2 cellular contexts compared by ENCODE assay signal in the genomic region with DNA sequence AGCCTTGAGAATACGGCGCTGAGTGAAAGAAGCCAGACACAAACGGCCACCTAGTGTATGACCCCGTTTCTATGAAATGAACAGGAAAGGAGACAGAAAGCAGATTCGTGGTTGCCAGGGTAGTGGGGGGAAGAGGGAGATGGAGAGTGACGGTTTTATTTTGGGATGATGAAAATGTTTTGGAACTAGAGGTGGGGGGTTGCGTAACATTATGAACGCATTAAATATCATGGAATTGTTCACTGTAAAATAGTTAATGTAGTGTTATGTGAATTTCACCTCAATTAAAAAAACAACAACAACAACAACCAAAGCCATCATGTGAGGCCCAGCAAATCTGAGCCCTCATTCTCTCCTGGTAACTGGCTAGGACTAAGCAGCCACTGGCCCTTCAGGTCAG.
A peak's percentile ranks its signal among the peaks of the same experiment; 100 is the strongest.
TF ChIP-seq lines count a peak whose summit lies in the region.

No MANE protein-coding gene starts in this region.

TF ChIP-seq in HepG2, 621 proteins besides CTCF, POLR2A, EP300 and RAD21:
- TF ChIP-seq ZNF160 (CRISPR knock-in tag; IDR thresholded peaks at IDR 0.05) (no peak), CEBPB (IDR thresholded peaks at IDR 0.05; ENCODE audit: borderline replicate concordance, low read depth, low read length) (peak; percentile 72), SIX1 (CRISPR knock-in tag; IDR thresholded peaks at IDR 0.05; ENCODE audit: borderline replicate concordance) (no peak), IRX3 (CRISPR knock-in tag; IDR thresholded peaks at IDR 0.05; ENCODE audit: borderline replicate concordance, low read depth) (no peak), MEIS1 (CRISPR knock-in tag; IDR thresholded peaks at IDR 0.05; ENCODE audit: borderline replicate concordance) (no peak), ZNF432 (CRISPR knock-in tag; IDR thresholded peaks at IDR 0.05; ENCODE audit: borderline replicate concordance) (no peak)
- TF ChIP-seq, protein P1, sequence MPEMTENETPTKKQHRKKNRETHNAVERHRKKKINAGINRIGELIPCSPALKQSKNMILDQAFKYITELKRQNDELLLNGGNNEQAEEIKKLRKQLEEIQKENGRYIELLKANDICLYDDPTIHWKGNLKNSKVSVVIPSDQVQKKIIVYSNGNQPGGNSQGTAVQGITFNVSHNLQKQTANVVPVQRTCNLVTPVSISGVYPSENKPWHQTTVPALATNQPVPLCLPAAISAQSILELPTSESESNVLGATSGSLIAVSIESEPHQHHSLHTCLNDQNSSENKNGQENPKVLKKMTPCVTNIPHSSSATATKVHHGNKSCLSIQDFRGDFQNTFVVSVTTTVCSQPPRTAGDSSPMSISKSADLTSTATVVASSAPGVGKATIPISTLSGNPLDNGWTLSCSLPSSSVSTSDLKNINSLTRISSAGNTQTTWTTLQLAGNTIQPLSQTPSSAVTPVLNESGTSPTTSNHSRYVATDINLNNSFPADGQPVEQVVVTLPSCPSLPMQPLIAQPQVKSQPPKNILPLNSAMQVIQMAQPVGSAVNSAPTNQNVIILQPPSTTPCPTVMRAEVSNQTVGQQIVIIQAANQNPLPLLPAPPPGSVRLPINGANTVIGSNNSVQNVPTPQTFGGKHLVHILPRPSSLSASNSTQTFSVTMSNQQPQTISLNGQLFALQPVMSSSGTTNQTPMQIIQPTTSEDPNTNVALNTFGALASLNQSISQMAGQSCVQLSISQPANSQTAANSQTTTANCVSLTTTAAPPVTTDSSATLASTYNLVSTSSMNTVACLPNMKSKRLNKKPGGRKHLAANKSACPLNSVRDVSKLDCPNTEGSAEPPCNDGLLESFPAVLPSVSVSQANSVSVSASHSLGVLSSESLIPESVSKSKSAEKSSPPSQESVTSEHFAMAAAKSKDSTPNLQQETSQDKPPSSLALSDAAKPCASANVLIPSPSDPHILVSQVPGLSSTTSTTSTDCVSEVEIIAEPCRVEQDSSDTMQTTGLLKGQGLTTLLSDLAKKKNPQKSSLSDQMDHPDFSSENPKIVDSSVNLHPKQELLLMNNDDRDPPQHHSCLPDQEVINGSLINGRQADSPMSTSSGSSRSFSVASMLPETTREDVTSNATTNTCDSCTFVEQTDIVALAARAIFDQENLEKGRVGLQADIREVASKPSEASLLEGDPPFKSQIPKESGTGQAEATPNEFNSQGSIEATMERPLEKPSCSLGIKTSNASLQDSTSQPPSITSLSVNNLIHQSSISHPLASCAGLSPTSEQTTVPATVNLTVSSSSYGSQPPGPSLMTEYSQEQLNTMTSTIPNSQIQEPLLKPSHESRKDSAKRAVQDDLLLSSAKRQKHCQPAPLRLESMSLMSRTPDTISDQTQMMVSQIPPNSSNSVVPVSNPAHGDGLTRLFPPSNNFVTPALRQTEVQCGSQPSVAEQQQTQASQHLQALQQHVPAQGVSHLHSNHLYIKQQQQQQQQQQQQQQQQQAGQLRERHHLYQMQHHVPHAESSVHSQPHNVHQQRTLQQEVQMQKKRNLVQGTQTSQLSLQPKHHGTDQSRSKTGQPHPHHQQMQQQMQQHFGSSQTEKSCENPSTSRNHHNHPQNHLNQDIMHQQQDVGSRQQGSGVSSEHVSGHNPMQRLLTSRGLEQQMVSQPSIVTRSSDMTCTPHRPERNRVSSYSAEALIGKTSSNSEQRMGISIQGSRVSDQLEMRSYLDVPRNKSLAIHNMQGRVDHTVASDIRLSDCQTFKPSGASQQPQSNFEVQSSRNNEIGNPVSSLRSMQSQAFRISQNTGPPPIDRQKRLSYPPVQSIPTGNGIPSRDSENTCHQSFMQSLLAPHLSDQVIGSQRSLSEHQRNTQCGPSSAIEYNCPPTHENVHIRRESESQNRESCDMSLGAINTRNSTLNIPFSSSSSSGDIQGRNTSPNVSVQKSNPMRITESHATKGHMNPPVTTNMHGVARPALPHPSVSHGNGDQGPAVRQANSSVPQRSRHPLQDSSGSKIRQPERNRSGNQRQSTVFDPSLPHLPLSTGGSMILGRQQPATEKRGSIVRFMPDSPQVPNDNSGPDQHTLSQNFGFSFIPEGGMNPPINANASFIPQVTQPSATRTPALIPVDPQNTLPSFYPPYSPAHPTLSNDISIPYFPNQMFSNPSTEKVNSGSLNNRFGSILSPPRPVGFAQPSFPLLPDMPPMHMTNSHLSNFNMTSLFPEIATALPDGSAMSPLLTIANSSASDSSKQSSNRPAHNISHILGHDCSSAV (CRISPR knock-in tag; IDR thresholded peaks at IDR 0.05; ENCODE audit: borderline replicate concordance) = no peak
TF ChIP-seq in HepG2: peak in this region for 1.

TF ChIP-seq in H1, 55 proteins besides CTCF, POLR2A, EP300 and RAD21:
- TF ChIP-seq CEBPB (IDR thresholded peaks at IDR 0.05; ENCODE audit: low read depth, low read length) (peak; percentile 48; the same call in 1 of the 2 replicates), KDM4A (IDR thresholded peaks at IDR 0.05; ENCODE audit: low read depth, low read length, severe bottlenecking) (no peak), CBX8 (IDR thresholded peaks at IDR 0.05; ENCODE audit: borderline replicate concordance, low read depth, low read length) (no peak)
